1 cellular context compared by ENCODE assay signal in the genomic region with DNA sequence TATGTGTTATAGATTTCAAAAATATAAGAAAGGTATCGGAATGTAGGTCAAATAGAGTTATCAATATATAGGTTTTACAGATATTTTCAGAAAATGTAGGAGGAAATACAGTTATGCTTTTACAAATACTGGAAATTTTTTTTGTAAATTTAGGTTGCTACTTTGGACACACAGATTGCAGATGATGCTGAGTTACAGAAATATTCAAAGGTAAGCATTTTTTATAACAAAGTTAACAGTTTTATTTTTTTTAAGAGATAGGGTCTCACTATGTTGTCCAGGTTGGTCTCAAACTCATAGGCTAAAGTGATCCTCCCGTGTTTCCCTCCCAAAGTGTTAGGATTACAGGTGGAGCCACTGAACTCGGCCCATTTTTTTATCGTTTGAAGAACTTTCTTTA.
TF ChIP-seq lines count a peak whose summit lies in the region.

No MANE protein-coding gene starts in this region.

TF ChIP-seq in HepG2, 621 proteins besides CTCF, POLR2A, EP300 and RAD21 (continued from another document):
- TF ChIP-seq SOX5 (CRISPR knock-in tag; IDR thresholded peaks at IDR 0.05; ENCODE audit: borderline replicate concordance) (no peak), ZNF3 (CRISPR knock-in tag; IDR thresholded peaks at IDR 0.05) (no peak), JUND (CRISPR knock-in tag; IDR thresholded peaks at IDR 0.05) (no peak), ZNF790 (CRISPR knock-in tag; IDR thresholded peaks at IDR 0.05; ENCODE audit: borderline replicate concordance) (no peak)
